In genomic region chr19:36489139-36489919, GRCh38 we compare ENCODE assay signal across 1 cellular context.
A peak's percentile ranks its signal among the peaks of the same experiment; 100 is the strongest.
TF ChIP-seq lines count a peak whose summit lies in the region.

Gene ZNF566, minus strand, starts transcription at chr19:36489561. Its CDS starts 13,004 bp downstream, at chr19:36476557.

TF ChIP-seq in HepG2, 621 proteins besides CTCF, POLR2A, EP300 and RAD21 (continued from another document and continues in another):
- peak; percentile 88; the same call in 1 of the 2 replicates for TF ChIP-seq BCL3 (CRISPR knock-in tag; IDR thresholded peaks at IDR 0.05)
- TF ChIP-seq NFE2L2 (IDR thresholded peaks at IDR 0.05; ENCODE audit: low read length): no peak
- no peak for TF ChIP-seq DDIT3 (CRISPR knock-in tag; IDR thresholded peaks at IDR 0.05)
- peak; percentile 34; the same call in 1 of the 2 replicates for TF ChIP-seq CBFB (CRISPR knock-in tag; IDR thresholded peaks at IDR 0.05)
- no peak for TF ChIP-seq NFIB (CRISPR knock-in tag; IDR thresholded peaks at IDR 0.05; ENCODE audit: borderline replicate concordance)
- TF ChIP-seq TRIM24 (CRISPR knock-in tag; IDR thresholded peaks at IDR 0.05): no peak
- TF ChIP-seq AFF4 (CRISPR knock-in tag; IDR thresholded peaks at IDR 0.05): no peak
- TF ChIP-seq ZXDC (CRISPR knock-in tag; IDR thresholded peaks at IDR 0.05): peak; percentile 87; the same call in 1 of the 2 replicates
- no peak for TF ChIP-seq HOXA5 (CRISPR knock-in tag; IDR thresholded peaks at IDR 0.05)
- TF ChIP-seq ZHX2 (IDR thresholded peaks at IDR 0.05; ENCODE audit: low read depth): peak; percentile 68; the same call in 1 of the 2 replicates
- no peak for TF ChIP-seq ZHX2 (CRISPR knock-in tag; IDR thresholded peaks at IDR 0.05; ENCODE audit: borderline replicate concordance)
- TF ChIP-seq SIN3B (IDR thresholded peaks at IDR 0.05; ENCODE audit: low read length): no peak
- TF ChIP-seq ZSCAN31 (CRISPR knock-in tag; IDR thresholded peaks at IDR 0.05; ENCODE audit: low read depth): no peak; the same call in 1 of the 2 replicates
- no peak for TF ChIP-seq IKZF1 (IDR thresholded peaks at IDR 0.05)
- TF ChIP-seq ZNF430 (CRISPR knock-in tag; IDR thresholded peaks at IDR 0.05): peak; percentile 43; the same call in 1 of the 2 replicates
- no peak; the same call in 1 of the 2 replicates for TF ChIP-seq ZNF839 (CRISPR knock-in tag; IDR thresholded peaks at IDR 0.05; ENCODE audit: borderline replicate concordance)
- TF ChIP-seq POLR2G (IDR thresholded peaks at IDR 0.05; ENCODE audit: low read depth, low read length): peak; percentile 88
- no peak for TF ChIP-seq ZNF607 (CRISPR knock-in tag; IDR thresholded peaks at IDR 0.05; ENCODE audit: borderline replicate concordance)
- peak; percentile 78 for TF ChIP-seq ZNF350 (CRISPR knock-in tag; IDR thresholded peaks at IDR 0.05; ENCODE audit: borderline replicate concordance, low read depth)
- no peak for TF ChIP-seq ZMYM2 (CRISPR knock-in tag; IDR thresholded peaks at IDR 0.05)
- TF ChIP-seq REL (CRISPR knock-in tag; conservative IDR thresholded peaks at IDR 0.05): 0 out of 2 replicates have a peak, but pooled peaks have one; percentile 31
- no peak for TF ChIP-seq HNRNPL (IDR thresholded peaks at IDR 0.05; ENCODE audit: low read depth, low read length)
- TF ChIP-seq MEF2D (CRISPR knock-in tag; IDR thresholded peaks at IDR 0.05): peak; percentile 72
- no peak for TF ChIP-seq ZNF382 (CRISPR knock-in tag; IDR thresholded peaks at IDR 0.05; ENCODE audit: borderline replicate concordance)
- peak; percentile 77 for TF ChIP-seq ZMYM4 (CRISPR knock-in tag; IDR thresholded peaks at IDR 0.05)
- peak; percentile 26; the same call in 1 of the 2 replicates for TF ChIP-seq NFYC (CRISPR knock-in tag; IDR thresholded peaks at IDR 0.05)
- no peak for TF ChIP-seq ZNF512 (CRISPR knock-in tag; IDR thresholded peaks at IDR 0.05)
- no peak for TF ChIP-seq DPF2 (CRISPR knock-in tag; IDR thresholded peaks at IDR 0.05; ENCODE audit: borderline replicate concordance, low read depth)
- TF ChIP-seq ZNF737 (CRISPR knock-in tag; IDR thresholded peaks at IDR 0.05; ENCODE audit: borderline replicate concordance): peak; percentile 66; the same call in 1 of the 2 replicates
- no peak for TF ChIP-seq ZNF660 (CRISPR knock-in tag; IDR thresholded peaks at IDR 0.05; ENCODE audit: borderline replicate concordance, low read depth)
- TF ChIP-seq SALL1 (CRISPR knock-in tag; IDR thresholded peaks at IDR 0.05): peak; percentile 42
- peak; percentile 67; the same call in 1 of the 2 replicates for TF ChIP-seq MTA1 (CRISPR knock-in tag; IDR thresholded peaks at IDR 0.05; ENCODE audit: borderline replicate concordance)
- no peak for TF ChIP-seq FOXM1 (CRISPR knock-in tag; IDR thresholded peaks at IDR 0.05)
- TF ChIP-seq ZNF331 (CRISPR knock-in tag; IDR thresholded peaks at IDR 0.05): no peak
- TF ChIP-seq ZNF230 (CRISPR knock-in tag; IDR thresholded peaks at IDR 0.05): 0 out of 2 replicates have a peak, but pooled peaks have one; percentile 29
- no peak for TF ChIP-seq ZFYVE20 (CRISPR knock-in tag; IDR thresholded peaks at IDR 0.05; ENCODE audit: borderline replicate concordance, low read depth)
- no peak for TF ChIP-seq ZNF260 (CRISPR knock-in tag; IDR thresholded peaks at IDR 0.05; ENCODE audit: borderline replicate concordance, low read depth)
- TF ChIP-seq HNRNPLL (IDR thresholded peaks at IDR 0.05; ENCODE audit: low read depth, low read length, poor library complexity, severe bottlenecking): peak; percentile 66
- TF ChIP-seq MLXIP (CRISPR knock-in tag; IDR thresholded peaks at IDR 0.05; ENCODE audit: borderline replicate concordance): no peak
- no peak for TF ChIP-seq ZSCAN9 (CRISPR knock-in tag; IDR thresholded peaks at IDR 0.05; ENCODE audit: borderline replicate concordance)
- peak; percentile 38 for TF ChIP-seq ZNF614 (CRISPR knock-in tag; IDR thresholded peaks at IDR 0.05; ENCODE audit: borderline replicate concordance)
- TF ChIP-seq CREB3 (CRISPR knock-in tag; IDR thresholded peaks at IDR 0.05): no peak
- TF ChIP-seq CENPX (CRISPR knock-in tag; IDR thresholded peaks at IDR 0.05): no peak
- no peak for TF ChIP-seq ZNF282 (IDR thresholded peaks at IDR 0.05; ENCODE audit: partially characterized antibody)
- TF ChIP-seq CHD2 (IDR thresholded peaks at IDR 0.05; ENCODE audit: low read depth, low read length): peak; percentile 94
- TF ChIP-seq NCOA1 (CRISPR knock-in tag; IDR thresholded peaks at IDR 0.05): peak; percentile 90
- TF ChIP-seq ZSCAN30 (CRISPR knock-in tag; IDR thresholded peaks at IDR 0.05): no peak
